In the genomic region with DNA sequence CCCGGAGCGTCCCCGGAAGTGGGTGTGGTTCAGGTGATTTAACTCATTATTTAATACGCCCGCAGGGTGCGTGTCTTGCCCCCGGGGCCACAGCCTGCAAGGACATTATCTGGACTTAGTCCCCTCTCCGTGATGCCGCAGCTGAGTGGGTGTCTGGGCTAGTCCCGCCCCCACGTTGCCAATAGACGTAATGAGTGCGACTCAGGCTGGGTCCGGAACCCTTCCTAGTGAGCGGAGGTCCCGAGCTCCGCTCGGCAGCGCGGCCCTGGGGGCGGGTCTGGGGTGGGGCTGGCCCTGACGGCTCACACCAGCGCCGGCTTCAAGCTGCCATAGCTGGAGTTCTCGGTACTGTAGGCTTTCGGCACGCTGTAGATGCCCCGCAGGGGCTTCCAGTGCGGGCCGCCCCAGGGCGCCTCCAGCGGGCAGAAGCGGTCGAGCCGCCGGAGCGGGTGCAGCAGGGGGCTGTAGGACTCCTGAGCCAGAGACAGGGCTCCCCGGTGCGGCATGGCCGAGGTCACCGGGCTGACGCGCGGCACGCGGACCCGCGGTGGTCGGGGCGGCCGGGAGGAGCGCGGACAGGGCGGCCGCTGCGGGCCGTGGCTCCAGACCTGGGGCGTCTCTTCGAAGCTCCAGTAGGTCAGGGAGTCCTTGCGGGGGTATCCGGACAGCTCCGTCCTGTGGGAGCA, we compare ENCODE assay signal across 8 cellular contexts. TPM values are rescaled to one million over a fixed set of nuclear protein-coding genes. Genes with fewer than 3 reads are reported as not detected.
DNase-seq lines count a peak whose midpoint lies in the region; ATAC-seq and TF ChIP-seq lines count a peak whose summit lies in the region.

No MANE protein-coding gene starts in this region.

- peak overlapping the region; percentile 0 for H3K4me3 ChIP-seq in GM12865 (ENCODE audit: low read depth, low read length)
- no peak overlapping the region for H3K4me3 ChIP-seq in MG63

- peaks cover 23% of the 10 kb centered on the region for H3K4me1 Mint-ChIP-seq in WTC11

- H3K36me3 ChIP-seq in MG63, result peaks cover 28% of the 10 kb centered on the region

- no peak overlapping the region for H3K27ac Mint-ChIP-seq in WTC11

- peaks cover 45% of the 10 kb centered on the region for H3K27me3 Mint-ChIP-seq in WTC11 (ENCODE audit: low read depth)

- H3K9me3 ChIP-seq in MG63, result no peaks in the 10 kb centered on the region

- H3K36me3 Mint-ChIP-seq in WTC11, result peaks cover 20% of the 10 kb centered on the region

- H3K4me3 Mint-ChIP-seq in WTC11, result peak overlapping the region; percentile 73

- ATAC-seq in WTC11, result peak; percentile 71

- peak; percentile 57 for TF ChIP-seq CTCF in GM12865 (IDR thresholded peaks at IDR 0.05; ENCODE audit: insufficient read depth, low read depth, low read length, missing control alignments)
- no peak for TF ChIP-seq CTCF in WTC11 (IDR thresholded peaks at IDR 0.05)

- POLR2A ChIA-PET in WTC11 (lab: Charles Lee), result interaction anchor here (0.7 to 1.7 kb wide), 2 partner anchors 25 to 40 kb away, joined by 3 to 6 read pairs; partner anchors contain the start of genes CGB7, GYS1 and RUVBL2

- DNase-seq in GM12865 (ENCODE audit: low read depth) (peak; percentile 64), MG63 (peak; percentile 60), WTC11 (ENCODE audit: low spot score) (peak; percentile 66), kidney tubule cell (ENCODE audit: low spot score) (peak; percentile 63), NCI-H187 (lab: John Stamatoyannopoulos, UW) (no peak), HK-2 (ENCODE audit: unreplicated experiment) (no peak)
- peak; percentile 62 for DNase-seq in central memory CD4-positive, alpha-beta T cell
- DNase-seq in stimulated activated CD4-positive, alpha-beta T cell treated with anti-CD3 and anti-CD28 coated beads, TNF-alpha, amount 100 ng/mL, for 1 hour (ENCODE audit: low read depth in 3 of 3, low spot score in 1 of 3), result peak; percentile 13 to 53 (median 41)

- H3K9me3 Mint-ChIP-seq in WTC11, result no peaks in the 10 kb centered on the region

- CTCF ChIA-PET in WTC11 (lab: Charles Lee), result interaction anchor here (0.6 to 6.5 kb wide), 15 partner anchors 9 to 181 kb away, joined by 3 to 78 read pairs (median 6); partner anchors contain the start of genes CGB2, CGB7, GYS1 and RUVBL2

- peaks cover 11% of the 10 kb centered on the region for H3K27me3 ChIP-seq in MG63

TF ChIP-seq in WTC11, 78 proteins besides CTCF, POLR2A, EP300 and RAD21 (continues in another document):
- TF ChIP-seq, protein P1, sequence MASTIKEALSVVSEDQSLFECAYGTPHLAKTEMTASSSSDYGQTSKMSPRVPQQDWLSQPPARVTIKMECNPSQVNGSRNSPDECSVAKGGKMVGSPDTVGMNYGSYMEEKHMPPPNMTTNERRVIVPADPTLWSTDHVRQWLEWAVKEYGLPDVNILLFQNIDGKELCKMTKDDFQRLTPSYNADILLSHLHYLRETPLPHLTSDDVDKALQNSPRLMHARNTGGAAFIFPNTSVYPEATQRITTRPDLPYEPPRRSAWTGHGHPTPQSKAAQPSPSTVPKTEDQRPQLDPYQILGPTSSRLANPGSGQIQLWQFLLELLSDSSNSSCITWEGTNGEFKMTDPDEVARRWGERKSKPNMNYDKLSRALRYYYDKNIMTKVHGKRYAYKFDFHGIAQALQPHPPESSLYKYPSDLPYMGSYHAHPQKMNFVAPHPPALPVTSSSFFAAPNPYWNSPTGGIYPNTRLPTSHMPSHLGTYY (CRISPR knock-in tag; IDR thresholded peaks at IDR 0.05), result 0 out of 2 replicates have a peak, but pooled peaks have one; percentile 37
- peak; percentile 70 for TF ChIP-seq SP1 (CRISPR knock-in tag; conservative IDR thresholded peaks at IDR 0.05)
- TF ChIP-seq FOXP1 (CRISPR knock-in tag; IDR thresholded peaks at IDR 0.05; ENCODE audit: borderline replicate concordance), result peak; percentile 74
- no peak for TF ChIP-seq ZNF317 (CRISPR knock-in tag; IDR thresholded peaks at IDR 0.05; ENCODE audit: borderline replicate concordance, low read depth)
- peak; percentile 93 for TF ChIP-seq ZNF423 (CRISPR knock-in tag; IDR thresholded peaks at IDR 0.05)
- TF ChIP-seq, protein P2, sequence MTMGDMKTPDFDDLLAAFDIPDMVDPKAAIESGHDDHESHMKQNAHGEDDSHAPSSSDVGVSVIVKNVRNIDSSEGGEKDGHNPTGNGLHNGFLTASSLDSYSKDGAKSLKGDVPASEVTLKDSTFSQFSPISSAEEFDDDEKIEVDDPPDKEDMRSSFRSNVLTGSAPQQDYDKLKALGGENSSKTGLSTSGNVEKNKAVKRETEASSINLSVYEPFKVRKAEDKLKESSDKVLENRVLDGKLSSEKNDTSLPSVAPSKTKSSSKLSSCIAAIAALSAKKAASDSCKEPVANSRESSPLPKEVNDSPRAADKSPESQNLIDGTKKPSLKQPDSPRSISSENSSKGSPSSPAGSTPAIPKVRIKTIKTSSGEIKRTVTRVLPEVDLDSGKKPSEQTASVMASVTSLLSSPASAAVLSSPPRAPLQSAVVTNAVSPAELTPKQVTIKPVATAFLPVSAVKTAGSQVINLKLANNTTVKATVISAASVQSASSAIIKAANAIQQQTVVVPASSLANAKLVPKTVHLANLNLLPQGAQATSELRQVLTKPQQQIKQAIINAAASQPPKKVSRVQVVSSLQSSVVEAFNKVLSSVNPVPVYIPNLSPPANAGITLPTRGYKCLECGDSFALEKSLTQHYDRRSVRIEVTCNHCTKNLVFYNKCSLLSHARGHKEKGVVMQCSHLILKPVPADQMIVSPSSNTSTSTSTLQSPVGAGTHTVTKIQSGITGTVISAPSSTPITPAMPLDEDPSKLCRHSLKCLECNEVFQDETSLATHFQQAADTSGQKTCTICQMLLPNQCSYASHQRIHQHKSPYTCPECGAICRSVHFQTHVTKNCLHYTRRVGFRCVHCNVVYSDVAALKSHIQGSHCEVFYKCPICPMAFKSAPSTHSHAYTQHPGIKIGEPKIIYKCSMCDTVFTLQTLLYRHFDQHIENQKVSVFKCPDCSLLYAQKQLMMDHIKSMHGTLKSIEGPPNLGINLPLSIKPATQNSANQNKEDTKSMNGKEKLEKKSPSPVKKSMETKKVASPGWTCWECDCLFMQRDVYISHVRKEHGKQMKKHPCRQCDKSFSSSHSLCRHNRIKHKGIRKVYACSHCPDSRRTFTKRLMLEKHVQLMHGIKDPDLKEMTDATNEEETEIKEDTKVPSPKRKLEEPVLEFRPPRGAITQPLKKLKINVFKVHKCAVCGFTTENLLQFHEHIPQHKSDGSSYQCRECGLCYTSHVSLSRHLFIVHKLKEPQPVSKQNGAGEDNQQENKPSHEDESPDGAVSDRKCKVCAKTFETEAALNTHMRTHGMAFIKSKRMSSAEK (CRISPR knock-in tag; IDR thresholded peaks at IDR 0.05; ENCODE audit: borderline replicate concordance), result no peak
- TF ChIP-seq, protein P3, sequence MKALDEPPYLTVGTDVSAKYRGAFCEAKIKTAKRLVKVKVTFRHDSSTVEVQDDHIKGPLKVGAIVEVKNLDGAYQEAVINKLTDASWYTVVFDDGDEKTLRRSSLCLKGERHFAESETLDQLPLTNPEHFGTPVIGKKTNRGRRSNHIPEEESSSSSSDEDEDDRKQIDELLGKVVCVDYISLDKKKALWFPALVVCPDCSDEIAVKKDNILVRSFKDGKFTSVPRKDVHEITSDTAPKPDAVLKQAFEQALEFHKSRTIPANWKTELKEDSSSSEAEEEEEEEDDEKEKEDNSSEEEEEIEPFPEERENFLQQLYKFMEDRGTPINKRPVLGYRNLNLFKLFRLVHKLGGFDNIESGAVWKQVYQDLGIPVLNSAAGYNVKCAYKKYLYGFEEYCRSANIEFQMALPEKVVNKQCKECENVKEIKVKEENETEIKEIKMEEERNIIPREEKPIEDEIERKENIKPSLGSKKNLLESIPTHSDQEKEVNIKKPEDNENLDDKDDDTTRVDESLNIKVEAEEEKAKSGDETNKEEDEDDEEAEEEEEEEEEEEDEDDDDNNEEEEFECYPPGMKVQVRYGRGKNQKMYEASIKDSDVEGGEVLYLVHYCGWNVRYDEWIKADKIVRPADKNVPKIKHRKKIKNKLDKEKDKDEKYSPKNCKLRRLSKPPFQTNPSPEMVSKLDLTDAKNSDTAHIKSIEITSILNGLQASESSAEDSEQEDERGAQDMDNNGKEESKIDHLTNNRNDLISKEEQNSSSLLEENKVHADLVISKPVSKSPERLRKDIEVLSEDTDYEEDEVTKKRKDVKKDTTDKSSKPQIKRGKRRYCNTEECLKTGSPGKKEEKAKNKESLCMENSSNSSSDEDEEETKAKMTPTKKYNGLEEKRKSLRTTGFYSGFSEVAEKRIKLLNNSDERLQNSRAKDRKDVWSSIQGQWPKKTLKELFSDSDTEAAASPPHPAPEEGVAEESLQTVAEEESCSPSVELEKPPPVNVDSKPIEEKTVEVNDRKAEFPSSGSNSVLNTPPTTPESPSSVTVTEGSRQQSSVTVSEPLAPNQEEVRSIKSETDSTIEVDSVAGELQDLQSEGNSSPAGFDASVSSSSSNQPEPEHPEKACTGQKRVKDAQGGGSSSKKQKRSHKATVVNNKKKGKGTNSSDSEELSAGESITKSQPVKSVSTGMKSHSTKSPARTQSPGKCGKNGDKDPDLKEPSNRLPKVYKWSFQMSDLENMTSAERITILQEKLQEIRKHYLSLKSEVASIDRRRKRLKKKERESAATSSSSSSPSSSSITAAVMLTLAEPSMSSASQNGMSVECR (CRISPR knock-in tag; IDR thresholded peaks at IDR 0.05; ENCODE audit: borderline replicate concordance), result 0 out of 2 replicates have a peak, but pooled peaks have one; percentile 19
- TF ChIP-seq EMX1 (CRISPR knock-in tag; IDR thresholded peaks at IDR 0.05), result peak; percentile 57; the same call in 1 of the 2 replicates
- TF ChIP-seq ZNF416 (CRISPR knock-in tag; IDR thresholded peaks at IDR 0.05), result 0 out of 2 replicates have a peak, but pooled peaks have one; percentile 29
- TF ChIP-seq, protein P4, sequence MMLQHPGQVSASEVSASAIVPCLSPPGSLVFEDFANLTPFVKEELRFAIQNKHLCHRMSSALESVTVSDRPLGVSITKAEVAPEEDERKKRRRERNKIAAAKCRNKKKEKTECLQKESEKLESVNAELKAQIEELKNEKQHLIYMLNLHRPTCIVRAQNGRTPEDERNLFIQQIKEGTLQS (CRISPR knock-in tag; conservative IDR thresholded peaks at IDR 0.05), result no peak

RNA-seq across cellular contexts. Expression of gene LHB, which starts 0.9 kb away (rescaled TPM):
- not detected in 2 replicates for total RNA-seq in MG63 (2014; rRNA removed; shearing (Covaris generic); ENCODE audit: low replicate concordance)
- 1.3 TPM in 1 of 3 replicates, not detected in the others for total RNA-seq in WTC11 (2021)

RNA-seq across cellular contexts. Expression of gene CGB3, which starts 6.3 kb away (rescaled TPM):
- not detected in 2 replicates for total RNA-seq in MG63 (2014; rRNA removed; shearing (Covaris generic); ENCODE audit: low replicate concordance)
- not detected in 3 replicates for total RNA-seq in WTC11 (2021)

RNA-seq across cellular contexts. Expression of gene CGB2, which starts 13.9 kb away (rescaled TPM):
- not detected in 2 replicates for total RNA-seq in MG63 (2014; rRNA removed; shearing (Covaris generic); ENCODE audit: low replicate concordance)
- 1.1 to 1.2 TPM in 2 of 3 replicates, not detected in the other for total RNA-seq in WTC11 (2021)

RNA-seq across cellular contexts. Expression of gene CGB1, which starts 18.9 kb away (rescaled TPM):
- total RNA-seq in MG63 (2014; rRNA removed; shearing (Covaris generic); ENCODE audit: low replicate concordance), result not detected in 2 replicates
- total RNA-seq in WTC11 (2021), result 0.87 TPM in 1 of 3 replicates, not detected in the others

RNA-seq across cellular contexts. Expression of gene RUVBL2, which starts 24.1 kb away (rescaled TPM):
- total RNA-seq in MG63 (2014; rRNA removed; shearing (Covaris generic); ENCODE audit: low replicate concordance), result 386 and 644 TPM in 2 replicates
- 168 to 178 TPM (median 169 TPM) in 3 replicates for total RNA-seq in WTC11 (2021)

Comparison
In these comparisons a context has a peak if more than half of its experiments do, and no peak if none do; other contexts are left out.
1. DNase-seq: peak in GM12865 (single experiment), MG63 (single experiment), WTC11 (single experiment), central memory CD4-positive, alpha-beta T cell (single experiment), kidney tubule cell (single experiment) and stimulated activated CD4-positive, alpha-beta T cell treated with anti-CD3 and anti-CD28 coated beads, TNF-alpha, amount 100 ng/mL, for 1 hour (3 of 3); none in NCI-H187 (0 of 2) and HK-2 (single experiment).